8 cellular contexts compared by ENCODE assay signal in the genomic region with DNA sequence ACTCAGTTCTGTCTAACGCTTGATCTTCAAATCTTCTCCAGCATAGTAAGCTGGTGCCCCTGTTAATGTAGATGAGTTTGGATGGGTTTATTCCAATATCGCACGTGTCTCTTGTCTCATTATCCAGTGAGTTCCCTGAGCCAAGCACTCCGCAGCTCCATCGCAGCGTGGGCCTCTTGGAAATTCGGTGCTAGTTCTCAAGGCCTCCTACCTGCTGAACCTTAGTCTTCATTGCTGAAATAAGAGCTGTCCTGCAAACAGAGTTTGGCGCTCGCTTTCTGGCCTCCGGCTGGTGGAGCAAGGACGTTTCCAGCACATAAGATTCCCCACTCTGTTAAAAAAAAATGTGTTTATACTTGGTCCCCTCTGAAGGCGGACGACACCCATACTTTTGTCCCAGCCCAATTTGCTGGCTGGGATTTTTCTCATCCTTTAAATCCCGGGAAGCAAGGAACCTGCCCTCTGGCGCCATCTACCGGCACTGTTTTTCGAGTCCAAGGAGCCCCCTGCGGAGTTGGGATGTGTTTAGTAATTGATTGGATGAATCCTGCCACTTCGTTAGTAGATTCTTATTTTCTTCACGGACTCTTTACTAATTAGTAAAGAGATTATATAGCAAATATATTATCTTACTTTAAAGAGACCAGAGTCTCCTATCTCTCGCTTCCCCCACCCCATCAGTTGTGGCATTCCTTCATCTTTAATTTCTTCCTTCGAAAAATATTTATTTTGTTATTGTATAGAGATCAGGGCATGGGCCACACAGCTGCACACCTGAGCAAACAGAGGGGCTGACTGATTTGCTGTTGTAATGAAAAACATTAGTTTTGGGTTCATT. TPM values are rescaled to one million over a fixed set of nuclear protein-coding genes. Genes with fewer than 3 reads are reported as not detected.
DNase-seq lines count a peak whose midpoint lies in the region; ATAC-seq, FAIRE-seq and TF ChIP-seq lines count a peak whose summit lies in the region.

No MANE protein-coding gene starts in this region.

- intact Hi-C loops in heart left ventricle (cut with DNase I), result loop anchor here in 7 of 10 donors (1.0 to 2.0 kb wide), 2 partner anchors 28 to 29 kb away; no protein-coding TSS in a partner anchor

- no peaks in the 10 kb centered on the region for H3K4me1 ChIP-seq in NT2/D1 (ENCODE audit: insufficient read depth, insufficient read length)
- H3K4me1 ChIP-seq in adipocyte (ENCODE audit: control insufficient read depth, insufficient read depth, low read length), result peaks cover 24% of the 10 kb centered on the region
- H3K4me1 ChIP-seq in heart left ventricle, result peaks cover 3 to 26% (median 18%) of the 10 kb centered on the region in 12 donors

- peak; percentile 47 for FAIRE-seq in GM18507 (lab: Jason Lieb, UNC)

- H3K36me3 ChIP-seq in NT2/D1 (ENCODE audit: insufficient read depth, insufficient read length, low read length) (no peaks in the 10 kb centered on the region), adipocyte (ENCODE audit: control insufficient read depth, insufficient read depth, low read length, severe bottlenecking) (no peaks in the 10 kb centered on the region), heart left ventricle (no peaks in the 10 kb centered on the region)

- H3K9me3 ChIP-seq in NT2/D1 (ENCODE audit: insufficient read depth, low read length), result no peaks in the 10 kb centered on the region
- no peaks in the 10 kb centered on the region for H3K9me3 ChIP-seq in adipocyte (ENCODE audit: control insufficient read depth, low read length)
- no peaks in the 10 kb centered on the region for H3K9me3 ChIP-seq in heart left ventricle

- no peak for TF ChIP-seq POLR2A in heart left ventricle (IDR thresholded peaks at IDR 0.05)

- H3K9ac ChIP-seq in NT2/D1 (ENCODE audit: insufficient read length, low read depth) (no peak overlapping the region), adipocyte (ENCODE audit: low read length) (peak overlapping the region; percentile 40)

- no peak overlapping the region for H3K27ac ChIP-seq in heart left ventricle

- DNase-seq in AG08395 (ENCODE audit: low spot score), result peak; percentile 67
- DNase-seq in GM18507 (ENCODE audit: extremely low spot score, insufficient read length, low read depth), result no peak
- peak; percentile 77 for DNase-seq in NT2/D1 (ENCODE audit: low read depth, low spot score)
- peak; percentile 93 for DNase-seq in adipocyte (ENCODE audit: low read depth)
- peak; percentile 72 to 86 (median 74) for DNase-seq in heart left ventricle
- peak; percentile 45 for DNase-seq in renal cortical epithelial cell (ENCODE audit: low read depth)

- H3K4me3 ChIP-seq in NT2/D1 (ENCODE audit: insufficient read length, low read depth) (no peak overlapping the region), adipocyte (ENCODE audit: low read length) (no peak overlapping the region), heart left ventricle (no peak overlapping the region)

- 38 to 41% (median 38%) methylated on average over 22 of the region's 22 CpGs for WGBS in heart left ventricle, 4 donors

- H3K27me3 ChIP-seq in NT2/D1 (ENCODE audit: insufficient read depth, insufficient read length), result no peaks in the 10 kb centered on the region
- H3K27me3 ChIP-seq in adipocyte (replicated peaks; ENCODE audit: control insufficient read depth, insufficient read depth, low read length), result no peaks in the 10 kb centered on the region
- no peaks in the 10 kb centered on the region for H3K27me3 ChIP-seq in heart left ventricle

- TF ChIP-seq CTCF in heart left ventricle (IDR thresholded peaks at IDR 0.05), result peak; percentile 75 to 92 (median 86)

- peak in 2 of 4 donors; percentile 10 to 51 for ATAC-seq in heart left ventricle
- ATAC-seq in HG02623 (IDR thresholded peaks at IDR 0.05; ENCODE audit: unreplicated experiment), result no peak
- no peak for ATAC-seq in GM19328 (IDR thresholded peaks at IDR 0.05; ENCODE audit: unreplicated experiment)

RNA-seq across cellular contexts. Expression of a gene that starts 14.7 kb away (rescaled TPM):
- total RNA-seq in heart left ventricle (100 to 1,000 TPM in 1 of 9 donors, 10 to 100 TPM in 8; 57.1 to 128 (median 82.8) TPM), renal cortical epithelial cell (104 and 154 TPM in 2 replicates)
- polyA plus RNA-seq in heart left ventricle, result 100 to 1,000 TPM in 1 of 2 donors, 10 to 100 TPM in 1; 71.6 to 133 TPM
